Comparison of ENCODE assay signal across 9 cellular contexts in genomic region chr1:59512702-59513101, GRCh38.
"Had no signal": no experiment of that assay in that cellular context is flagged by ENCODE, and none has a peak within 500 bp of the region (broad histone marks: within the 10 kb centered on the region; RNA-seq: fewer than 3 reads in every experiment).

No MANE protein-coding gene starts in this region.

- H3K4me1 ChIP-seq: HAP-1 had no signal

- H3K36me3 ChIP-seq: HAP-1 had no signal

- ATAC-seq: HCT116, K562 had no signal

- H3K9me3 ChIP-seq: HAP-1 had no signal

- H3K27ac ChIP-seq: GM23248, HL-60 had no signal

- H3K4me3 ChIP-seq: GM23248, HAP-1, K562 had no signal

- DNase-seq: GM23248, GOT3, H7, HFFc6, IMR-90 had no signal
